ENCODE assay signal across 7 cellular contexts in the genomic region with DNA sequence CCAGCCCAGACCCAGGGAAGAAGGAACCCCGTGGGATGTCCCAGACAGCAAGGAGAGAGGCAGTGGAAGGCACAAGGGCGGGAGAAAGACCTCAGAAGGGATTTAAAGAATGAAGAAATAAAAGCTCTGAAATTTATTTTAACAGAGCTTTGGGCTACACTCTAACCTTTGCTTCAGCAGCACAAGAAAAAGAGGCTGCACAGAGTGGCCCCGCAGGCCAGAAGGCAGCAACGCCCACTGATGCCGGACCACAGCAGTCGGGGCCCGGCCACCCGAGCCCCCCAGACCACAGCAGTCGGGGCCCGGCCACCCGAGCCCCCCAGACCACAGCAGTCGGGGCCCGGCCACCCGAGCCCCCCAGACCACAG. TPM values are rescaled to one million over a fixed set of nuclear protein-coding genes. Genes with fewer than 3 reads are reported as not detected.
A peak's percentile ranks its signal among the peaks of the same experiment; 100 is the strongest.
DNase-seq lines count a peak whose midpoint lies in the region; ATAC-seq and TF ChIP-seq lines count a peak whose summit lies in the region.
"Not testable (repeated sequence)": the region's sequence is repeated elsewhere in the genome, so short reads cannot be mapped to it uniquely, and the experiment has no call there.

No MANE protein-coding gene starts in this region.

- peak overlapping the region; percentile 43 for H2BK120ac ChIP-seq in IMR-90 (ENCODE audit: low read depth, low read length)

- peaks cover 3 to 75% of the 10 kb centered on the region in 2 experiments; a peak in 3 of 4 replicates for H3K79me1 ChIP-seq in IMR-90 (ENCODE audit: low read depth in 1 of 2, low read length in 2 of 2)

- CTCF ChIA-PET in IMR-90 (lab: Yijun Ruan, JAX): interaction anchor here (1.1 kb wide), 1 partner anchor 9 kb away, joined by 3 read pairs; no protein-coding TSS in a partner anchor
- CTCF ChIA-PET in activated CD4-positive, alpha-beta T cell treated with anti-CD3 and anti-CD28 coated beads, Interleukin-2, amount 10 ng/mL, durations not matched to agents 7 days and 5 days (lab: Charles Lee): interaction anchor here (0.9 kb wide), 1 partner anchor 11 kb away, joined by 5 read pairs; no protein-coding TSS in a partner anchor

- H3K14ac ChIP-seq in IMR-90 (replicated peaks; ENCODE audit: low read depth, low read length): peak overlapping the region; percentile 84

- not testable (repeated sequence) for DNase-seq in IMR-90; activated CD4-positive, alpha-beta T cell treated with anti-CD3 and anti-CD28 coated beads, Interleukin-2, amount 10 ng/mL, durations not matched to agents 7 days and 5 days; esophagus squamous epithelium (lab: John Stamatoyannopoulos, UW); lower lobe of right lung; stomach
- peak; percentile 91 for DNase-seq in osteoblast (ENCODE audit: insufficient read length, low spot score, missing footprints)

- not testable (repeated sequence) for H3K18ac ChIP-seq in IMR-90 (ENCODE audit: low read depth, low read length)

- H3K79me2 ChIP-seq in osteoblast (ENCODE audit: insufficient read depth, low read length): peaks cover 91% of the 10 kb centered on the region

- dilution Hi-C loops in IMR-90 (cut with HindIII; ENCODE audit: low sequenced_read_pairs, unreplicated experiment): not testable (repeated sequence)

- H3K27me3 ChIP-seq in IMR-90 (ENCODE audit: control insufficient read depth, insufficient read depth, low read length); lower lobe of right lung (ENCODE audit: low read depth); osteoblast (ENCODE audit: insufficient read depth, low read length); stomach: not testable (repeated sequence)
- peaks cover 0 to 25% (median 0%) of the 10 kb centered on the region in 4 donors for H3K27me3 ChIP-seq in esophagus squamous epithelium

- not testable (repeated sequence) for H2BK20ac ChIP-seq in IMR-90 (ENCODE audit: low read depth, low read length)

- H3K27ac ChIP-seq in IMR-90 (ENCODE audit: insufficient read depth, low read length) (peak overlapping the region; percentile 64), adipose tissue (ENCODE audit: low read depth, low read length) (peak overlapping the region; percentile 51), esophagus squamous epithelium (peak overlapping the region; percentile 23 to 73 (median 46)), lower lobe of right lung (peak overlapping the region; percentile 21), osteoblast (ENCODE audit: low read depth, low read length) (peak overlapping the region; percentile 56), stomach (peak overlapping the region in 4 of 5 donors; percentile 44 to 74 (median 64))

- peak overlapping the region; percentile 6 for H2BK5ac ChIP-seq in IMR-90 (ENCODE audit: low read depth, low read length, poor library complexity, severe bottlenecking)

- peaks cover 14% of the 10 kb centered on the region for H3K9me1 ChIP-seq in IMR-90 (ENCODE audit: insufficient read depth, low read length)

- intact Hi-C loops in IMR-90 (cut with micrococcal nuclease); esophagus squamous epithelium (cut with DNase I); lower lobe of right lung (cut with DNase I); stomach (cut with DNase I; ENCODE audit: low total_unique reads): not testable (repeated sequence)

- H3K4me3 Mint-ChIP-seq in activated CD4-positive, alpha-beta T cell treated with anti-CD3 and anti-CD28 coated beads, Interleukin-2, amount 10 ng/mL, durations not matched to agents 7 days and 5 days: not testable (repeated sequence)

- not testable (repeated sequence) for TF ChIP-seq RAD21 in IMR-90 (IDR thresholded peaks at IDR 0.05; ENCODE audit: low read length)

- peak overlapping the region; percentile 80 for H4K91ac ChIP-seq in IMR-90 (ENCODE audit: insufficient read depth, low read depth, low read length)

- H2AFZ ChIP-seq in IMR-90 (replicated peaks; ENCODE audit: low read length, poor library complexity); osteoblast (ENCODE audit: low read length): not testable (repeated sequence)

- H3K9me3 ChIP-seq in IMR-90 (ENCODE audit: control insufficient read depth, insufficient read depth, low read length); esophagus squamous epithelium; lower lobe of right lung; osteoblast (ENCODE audit: low read depth, low read length); stomach: not testable (repeated sequence)

- H2AK9ac ChIP-seq in IMR-90 (replicated peaks; ENCODE audit: low read depth, low read length, poor library complexity): peak overlapping the region; percentile 47

- H3K4me1 ChIP-seq in IMR-90 (ENCODE audit: control insufficient read depth, insufficient read depth, low read length): peaks cover 36% of the 10 kb centered on the region
- H3K4me1 ChIP-seq in esophagus squamous epithelium: peaks cover 5 to 40% (median 15%) of the 10 kb centered on the region in 3 donors
- not testable (repeated sequence) for H3K4me1 ChIP-seq in lower lobe of right lung
- peaks cover 12% of the 10 kb centered on the region for H3K4me1 ChIP-seq in osteoblast (ENCODE audit: insufficient read depth, low read length)
- peaks cover 26 to 37% (median 33%) of the 10 kb centered on the region in 4 donors for H3K4me1 ChIP-seq in stomach

- H3K4ac ChIP-seq in IMR-90 (ENCODE audit: low read depth, low read length): peak overlapping the region; percentile 85

- not testable (repeated sequence) for H3K4me2 ChIP-seq in IMR-90 (ENCODE audit: low read depth, low read length); osteoblast (ENCODE audit: insufficient read depth, low read length)

- peaks cover 14% of the 10 kb centered on the region for H3K9me3 Mint-ChIP-seq in activated CD4-positive, alpha-beta T cell treated with anti-CD3 and anti-CD28 coated beads, Interleukin-2, amount 10 ng/mL, durations not matched to agents 7 days and 5 days

- not testable (repeated sequence) for TF ChIP-seq EP300 in stomach (IDR thresholded peaks at IDR 0.05)

- not testable (repeated sequence) for BruUV-seq in IMR-90 (replicated peaks; lab: Mats Ljungman, UMichigan)

- H3K9ac ChIP-seq in IMR-90 (ENCODE audit: low read depth, low read length): peak overlapping the region; percentile 49; the same call in 1 of the 2 replicates

- H2BK15ac ChIP-seq in IMR-90 (ENCODE audit: low read depth, low read length): not testable (repeated sequence)

- ATAC-seq in IMR-90 (ENCODE audit: low read depth): peak; percentile 6
- not testable (repeated sequence) for ATAC-seq in lower lobe of right lung

- not testable (repeated sequence) for H3K56ac ChIP-seq in IMR-90 (ENCODE audit: extremely low read depth, insufficient read depth, low read length)

- H4K20me1 ChIP-seq in IMR-90 (ENCODE audit: insufficient read depth, low read length): peaks cover 84% of the 10 kb centered on the region
- peaks cover 49% of the 10 kb centered on the region for H4K20me1 ChIP-seq in osteoblast (ENCODE audit: insufficient read depth, low read length)

- not testable (repeated sequence) for H3K36me3 ChIP-seq in IMR-90 (ENCODE audit: control insufficient read depth, insufficient read depth, low read length); esophagus squamous epithelium; lower lobe of right lung; osteoblast (ENCODE audit: insufficient read depth, low read length); stomach

- H3K4me1 Mint-ChIP-seq in activated CD4-positive, alpha-beta T cell treated with anti-CD3 and anti-CD28 coated beads, Interleukin-2, amount 10 ng/mL, durations not matched to agents 7 days and 5 days: peaks cover 45% of the 10 kb centered on the region

- not testable (repeated sequence) for H3K27me3 Mint-ChIP-seq in activated CD4-positive, alpha-beta T cell treated with anti-CD3 and anti-CD28 coated beads, Interleukin-2, amount 10 ng/mL, durations not matched to agents 7 days and 5 days

- not testable (repeated sequence) for H4K5ac ChIP-seq in IMR-90 (ENCODE audit: low read depth, low read length)

- H3K36me3 Mint-ChIP-seq in activated CD4-positive, alpha-beta T cell treated with anti-CD3 and anti-CD28 coated beads, Interleukin-2, amount 10 ng/mL, durations not matched to agents 7 days and 5 days (ENCODE audit: low read depth): peaks cover 44% of the 10 kb centered on the region

- H2AK5ac ChIP-seq in IMR-90 (ENCODE audit: low read depth, low read length): peak overlapping the region; percentile 87; the same call in 1 of the 2 replicates

- not testable (repeated sequence) for TF ChIP-seq POLR2A in IMR-90 (IDR thresholded peaks at IDR 0.05; ENCODE audit: low read depth, low read length); esophagus squamous epithelium (IDR thresholded peaks at IDR 0.05); stomach (IDR thresholded peaks at IDR 0.05)

- H3K27ac Mint-ChIP-seq in activated CD4-positive, alpha-beta T cell treated with anti-CD3 and anti-CD28 coated beads, Interleukin-2, amount 10 ng/mL, durations not matched to agents 7 days and 5 days: peak overlapping the region; percentile 15

- not testable (repeated sequence) for TF ChIP-seq CTCF in IMR-90 (conservative IDR thresholded peaks at IDR 0.05; ENCODE audit: low read depth, low read length); esophagus squamous epithelium (IDR thresholded peaks at IDR 0.05); lower lobe of right lung (IDR thresholded peaks at IDR 0.05); osteoblast (IDR thresholded peaks at IDR 0.05; ENCODE audit: extremely low read depth, low read depth, low read length); stomach (IDR thresholded peaks at IDR 0.05)

- in situ Hi-C loops in IMR-90 (cut with MboI; ENCODE audit: low sequenced_read_pairs): not testable (repeated sequence)

- POLR2A ChIA-PET in IMR-90 (lab: Charles Lee; ENCODE audit: unreplicated experiment): interaction anchor here (0.6 kb wide), 1 partner anchor 33 kb away, joined by 3 read pairs; no protein-coding TSS in a partner anchor
- POLR2A ChIA-PET in activated CD4-positive, alpha-beta T cell treated with anti-CD3 and anti-CD28 coated beads, Interleukin-2, amount 10 ng/mL, durations not matched to agents 7 days and 5 days (lab: Charles Lee): not testable (repeated sequence)

- peak overlapping the region; percentile 27 to 66; a peak in 2 of 4 replicates for H4K8ac ChIP-seq in IMR-90 (ENCODE audit: low read depth in 2 of 2, low read length in 2 of 2)

- no CpG with 5 or more reads among the region's 14 CpGs for WGBS in IMR-90 (ENCODE audit: extremely low coverage in 2 of 2, insufficient read length in 1 of 2), 2 experiments
- WGBS in adipose tissue, 3 donors: 59 to 74% (median 67%) methylated on average over 8 to 11 of the region's 14 CpGs
- 50 to 59% methylated on average over 3 to 8 of the region's 14 CpGs for WGBS in esophagus squamous epithelium, 2 donors
- WGBS in stomach, 5 donors: 51 to 86% (median 59%) methylated on average over 5 to 11 of the region's 14 CpGs

- not testable (repeated sequence) for H3K4me3 ChIP-seq in IMR-90 (ENCODE audit: insufficient read depth, low read depth, low read length); esophagus squamous epithelium; lower lobe of right lung; osteoblast (ENCODE audit: insufficient read depth, low read length); stomach

- 0 out of 2 replicates have a peak overlapping the region, but pooled peaks have one; percentile 42 for H3K23ac ChIP-seq in IMR-90 (ENCODE audit: low read depth, low read length)

RNA-seq across cellular contexts. Expression of a gene that starts 33.8 kb away (rescaled TPM):
- total RNA-seq in IMR-90 (2012; rRNA removed) (21.0 and 22.8 TPM in 2 replicates), esophagus squamous epithelium (1 to 10 TPM; 1.4 to 8.8 (median 3.1) TPM), lower lobe of right lung (19.1 TPM), osteoblast (40.7 and 41.3 TPM in 2 replicates), stomach (10 to 100 TPM in 1 of 5 donors, 1 to 10 TPM in 4; 3.8 to 22.3 (median 6.4) TPM)
- polyA plus RNA-seq in IMR-90 (2012; rRNA removed) (31.0 and 31.4 TPM in 2 replicates), adipose tissue (10 to 100 TPM; 14.8 to 62.0 (median 20.9) TPM), stomach (10 to 100 TPM in 2 of 3 donors, 1 to 10 TPM in 1; 3.7 to 11.8 (median 10.9) TPM)
- 22.9 and 29.5 TPM in 2 replicates for polyA plus RNA-seq in IMR-90 (2012; cell fraction: cytosol; rRNA removed)
- polyA plus RNA-seq in IMR-90 (2012; cell fraction: nucleus; rRNA removed; ENCODE audit: low replicate concordance): 48.4 and 48.8 TPM in 2 replicates
- total RNA-seq in activated CD4-positive, alpha-beta T cell treated with anti-CD3 and anti-CD28 coated beads, Interleukin-2, amount 10 ng/mL, durations not matched to agents 7 days and 5 days: 100 to 1,000 TPM; 114 to 115 TPM
